ENCODE assay signal across 8 cellular contexts in the genomic region with DNA sequence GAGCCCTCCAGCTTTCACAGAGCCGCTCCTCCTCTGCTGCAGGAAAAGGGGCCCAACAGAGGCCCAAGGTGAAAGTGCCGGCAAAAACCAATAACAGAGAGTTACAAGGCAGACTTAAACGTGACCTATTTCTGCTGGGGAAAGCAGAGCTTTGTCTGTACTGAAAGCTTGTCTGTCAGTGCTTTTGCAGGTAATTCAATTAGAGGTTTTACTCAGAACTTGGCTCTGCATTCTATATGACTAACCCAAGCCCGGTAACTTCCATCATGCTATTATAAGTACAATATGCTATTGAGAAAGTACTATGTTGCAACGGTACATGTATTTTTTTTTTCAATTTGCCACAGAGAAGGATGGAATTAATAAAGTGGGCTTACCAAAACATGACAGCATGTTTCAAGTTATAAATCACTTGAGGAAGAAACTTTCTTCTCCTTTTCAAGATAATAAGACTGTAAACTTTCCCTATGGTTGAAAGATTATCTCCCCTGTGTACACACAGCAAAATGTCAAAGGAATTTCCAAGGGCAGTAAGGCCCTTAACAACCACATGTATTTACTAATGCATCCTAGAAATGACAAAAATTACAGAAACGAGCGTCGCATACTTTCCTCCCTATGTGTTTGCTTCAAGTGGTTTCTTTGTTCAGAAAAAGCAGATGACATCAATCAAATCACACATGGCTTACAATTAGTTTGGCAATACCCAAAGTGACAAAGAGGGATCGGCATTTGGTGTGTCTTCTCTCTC.
DNase-seq lines count a peak whose midpoint lies in the region; ATAC-seq and TF ChIP-seq lines count a peak whose summit lies in the region.

No MANE protein-coding gene starts in this region.

- H3K4me1 ChIP-seq in ovary (ENCODE audit: insufficient read depth) = no peaks in the 10 kb centered on the region

- H3K4me1 Mint-ChIP-seq in activated CD4-positive, alpha-beta T cell treated with anti-CD3 and anti-CD28 coated beads for 36 hours = peaks cover 25% of the 10 kb centered on the region
- peaks cover 20 to 32% of the 10 kb centered on the region in 2 donors for H3K4me1 Mint-ChIP-seq in effector memory CD8-positive, alpha-beta T cell (ENCODE audit: low read depth in 2 of 2)

- CTCF ChIA-PET in activated CD4-positive, alpha-beta T cell treated with anti-CD3 and anti-CD28 coated beads for 36 hours (lab: Charles Lee) = interaction anchor here (1.2 kb wide), 1 partner anchor 29 kb away, joined by 3 read pairs; no protein-coding TSS in a partner anchor

- no peak overlapping the region for H3K27ac Mint-ChIP-seq in activated CD4-positive, alpha-beta T cell treated with anti-CD3 and anti-CD28 coated beads for 36 hours
- peak overlapping the region; percentile 92 to 96 for H3K27ac Mint-ChIP-seq in effector memory CD8-positive, alpha-beta T cell

- H3K36me3 Mint-ChIP-seq in activated CD4-positive, alpha-beta T cell treated with anti-CD3 and anti-CD28 coated beads for 36 hours (ENCODE audit: low read depth) = no peaks in the 10 kb centered on the region
- H3K36me3 Mint-ChIP-seq in effector memory CD8-positive, alpha-beta T cell (ENCODE audit: insufficient read depth) = peaks cover 5% of the 10 kb centered on the region

- WGBS in ovary, 3 donors = 26 to 42% (median 31%) methylated on average over 9 of the region's 9 CpGs

- H3K36me3 ChIP-seq in ovary = no peaks in the 10 kb centered on the region

- no peaks in the 10 kb centered on the region for H3K9me3 Mint-ChIP-seq in activated CD4-positive, alpha-beta T cell treated with anti-CD3 and anti-CD28 coated beads for 36 hours (ENCODE audit: low read depth)
- no peaks in the 10 kb centered on the region for H3K9me3 Mint-ChIP-seq in effector memory CD8-positive, alpha-beta T cell

- H3K27me3 ChIP-seq in ovary = no peaks in the 10 kb centered on the region

- TF ChIP-seq EP300 in ovary (IDR thresholded peaks at IDR 0.05) = no peak

- no peak for TF ChIP-seq CTCF in retinal pigment epithelial cell (conservative IDR thresholded peaks at IDR 0.05; ENCODE audit: low read depth, low read length)
- no peak for TF ChIP-seq CTCF in ovary (IDR thresholded peaks at IDR 0.05)

- intact Hi-C loops in activated CD4-positive, alpha-beta T cell treated with anti-CD3 and anti-CD28 coated beads for 36 hours (cut with DNase I, micrococcal nuclease) = loop anchor here in 1 of 2 experiments (1.0 kb wide), 1 partner anchor 99 kb away; no protein-coding TSS in a partner anchor
- intact Hi-C loops in ovary (cut with DNase I) = no loop called here

- ATAC-seq in activated CD4-positive, alpha-beta T cell treated with anti-CD3 and anti-CD28 coated beads for 36 hours = peak; percentile 82
- peak; percentile 49 for ATAC-seq in HG02798 (IDR thresholded peaks at IDR 0.05; ENCODE audit: poor library complexity, unreplicated experiment)
- peak; percentile 38 for ATAC-seq in effector memory CD8-positive, alpha-beta T cell (replicated peaks)

- POLR2A ChIA-PET in activated CD4-positive, alpha-beta T cell treated with anti-CD3 and anti-CD28 coated beads for 36 hours (lab: Charles Lee) = interaction anchor here (0.7 kb wide), 1 partner anchor 183 kb away, joined by 5 read pairs; no protein-coding TSS in a partner anchor

- H3K4me3 Mint-ChIP-seq in activated CD4-positive, alpha-beta T cell treated with anti-CD3 and anti-CD28 coated beads for 36 hours = no peak overlapping the region
- peak overlapping the region; percentile 49 to 61 for H3K4me3 Mint-ChIP-seq in effector memory CD8-positive, alpha-beta T cell

- no peaks in the 10 kb centered on the region for H3K27me3 Mint-ChIP-seq in activated CD4-positive, alpha-beta T cell treated with anti-CD3 and anti-CD28 coated beads for 36 hours
- no peaks in the 10 kb centered on the region for H3K27me3 Mint-ChIP-seq in effector memory CD8-positive, alpha-beta T cell

- no peaks in the 10 kb centered on the region for H3K9me3 ChIP-seq in ovary

- peak; percentile 6 for DNase-seq in activated CD4-positive, alpha-beta T cell treated with anti-CD3 and anti-CD28 coated beads for 36 hours
- no peak for DNase-seq in activated CD4-positive, alpha-beta T cell treated with anti-CD3 and anti-CD28 coated beads, Interleukin-2, amount 50 U/mL, for 48 hours
- DNase-seq in NCI-H82 treated with DMSO at 0.1 percent for 48 hours (lab: John Stamatoyannopoulos, UW; ENCODE audit: unreplicated experiment) = peak; percentile 42
- peak in 1 of 3 experiments; percentile 9 for DNase-seq in effector memory CD8-positive, alpha-beta T cell
- DNase-seq in retinal pigment epithelial cell (ENCODE audit: low read depth) = peak; percentile 90
- no peak for DNase-seq in ovary
- DNase-seq in midbrain (lab: John Stamatoyannopoulos, UW) = no peak

- H3K27ac ChIP-seq in ovary = no peak overlapping the region

- no peak overlapping the region for H3K4me3 ChIP-seq in retinal pigment epithelial cell (ENCODE audit: low read length)
- H3K4me3 ChIP-seq in ovary = no peak overlapping the region

- no peak for TF ChIP-seq POLR2A in ovary (IDR thresholded peaks at IDR 0.05)

Comparison
In these comparisons a context has a peak if more than half of its experiments do, and no peak if none do; other contexts are left out.
1. DNase-seq: peak in activated CD4-positive, alpha-beta T cell treated with anti-CD3 and anti-CD28 coated beads for 36 hours (single experiment), NCI-H82 treated with DMSO at 0.1 percent for 48 hours (single experiment) and retinal pigment epithelial cell (single experiment); none in activated CD4-positive, alpha-beta T cell treated with anti-CD3 and anti-CD28 coated beads, Interleukin-2, amount 50 U/mL, for 48 hours (0 of 2), ovary (0 of 5) and midbrain (single experiment).
2. Peak in every context shown above with its lines, with median percentiles within 50 percentile points of each other: ATAC-seq.